Comparison of ENCODE assay signal across 9 cellular contexts in the genomic region with DNA sequence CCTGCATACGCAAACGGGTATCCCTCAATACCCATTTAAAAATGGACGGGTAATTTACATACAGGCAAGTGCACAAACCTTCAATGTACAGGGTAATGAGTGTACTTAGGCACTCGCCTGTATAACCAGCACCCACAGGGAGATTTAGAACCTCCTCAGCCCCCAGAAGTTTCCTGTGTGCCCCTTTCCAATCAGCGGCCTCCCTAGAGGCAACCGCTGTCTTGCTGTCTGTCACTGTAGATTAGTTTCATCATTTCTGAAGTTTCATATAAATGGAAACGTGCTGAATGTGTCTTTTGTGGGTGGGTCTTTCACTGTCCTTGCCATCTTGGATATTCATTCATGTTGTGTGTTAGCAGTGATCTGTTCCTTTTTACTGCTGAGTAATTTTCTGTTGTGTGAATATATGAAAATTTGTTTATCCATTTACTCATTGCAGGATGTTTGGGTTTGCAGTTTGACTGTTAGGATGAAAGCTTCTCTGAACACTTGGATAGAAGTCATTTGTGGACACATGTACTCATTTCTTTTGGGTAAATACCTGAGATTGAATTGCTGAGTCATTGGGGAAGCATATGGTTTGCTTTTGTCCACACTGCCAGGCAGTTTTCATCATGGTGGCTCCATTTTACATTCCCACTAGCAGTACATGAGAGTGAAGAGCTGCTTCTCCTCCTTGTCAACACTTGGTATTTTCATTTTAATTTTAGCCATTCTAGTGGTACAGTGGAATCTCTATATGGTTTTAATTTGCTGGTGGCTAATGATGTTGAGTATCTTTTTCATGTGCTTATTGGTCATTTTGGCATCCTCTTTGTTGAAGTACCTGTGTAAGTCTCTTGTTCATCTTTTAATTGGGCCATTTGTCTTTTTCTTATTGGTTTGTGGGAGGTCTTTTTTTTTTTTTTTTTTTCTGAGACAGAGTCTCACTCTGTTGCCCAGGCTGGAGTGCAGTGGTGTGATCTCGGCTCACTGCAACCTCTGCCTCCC. TPM values are rescaled to one million over a fixed set of nuclear protein-coding genes. Genes with fewer than 3 reads are reported as not detected.
DNase-seq lines count a peak whose midpoint lies in the region; ATAC-seq and TF ChIP-seq lines count a peak whose summit lies in the region.
"Had no signal": no experiment of that assay in that cellular context is flagged by ENCODE, and none has a peak within 500 bp of the region (broad histone marks: within the 10 kb centered on the region; RNA-seq: fewer than 3 reads in every experiment).

No MANE protein-coding gene starts in this region.

- no peak overlapping the region for H3K27ac Mint-ChIP-seq in endodermal cell
- H3K27ac Mint-ChIP-seq: nephron progenitor cell had no signal

- H3K4me1 Mint-ChIP-seq in endodermal cell: peaks cover 19% of the 10 kb centered on the region

- H3K4me1 ChIP-seq in PC-9 (replicated peaks; ENCODE audit: insufficient read depth) (peaks cover 34% of the 10 kb centered on the region), endodermal cell (ENCODE audit: control insufficient read depth, insufficient read depth, low read length) (peaks cover 3% of the 10 kb centered on the region), heart right ventricle (peaks cover 3 to 48% (median 14%) of the 10 kb centered on the region in 9 donors)

- H3K4me2 ChIP-seq in PC-9: no peak overlapping the region

- no peak for TF ChIP-seq CTCF in PC-9 (conservative IDR thresholded peaks at IDR 0.05)
- TF ChIP-seq CTCF in endodermal cell (conservative IDR thresholded peaks at IDR 0.05): no peak
- no peak for TF ChIP-seq CTCF in GM13977 (IDR thresholded peaks at IDR 0.05; ENCODE audit: extremely low read depth, insufficient read depth, missing control alignments)
- no peak for TF ChIP-seq CTCF in heart right ventricle (IDR thresholded peaks at IDR 0.05)

- ATAC-seq in GM19463 (IDR thresholded peaks at IDR 0.05; ENCODE audit: unreplicated experiment): peak; percentile 33
- ATAC-seq in heart right ventricle: no peak

- no peak overlapping the region for H3K4me3 ChIP-seq in PC-9
- no peak overlapping the region for H3K4me3 ChIP-seq in endodermal cell (ENCODE audit: low read length)
- H3K4me3 ChIP-seq in heart right ventricle: no peak overlapping the region

- peaks cover 2% of the 10 kb centered on the region for H3K9me3 Mint-ChIP-seq in endodermal cell
- H3K9me3 Mint-ChIP-seq: nephron progenitor cell had no signal

- peaks cover 19% of the 10 kb centered on the region; the same call in 1 of the 2 replicates for H3F3A ChIP-seq in PC-9 (ENCODE audit: insufficient read depth, low read depth)

- intact Hi-C loops in PC-9 (cut with micrococcal nuclease; ENCODE audit: unreplicated experiment): no loop called here
- intact Hi-C loops in heart right ventricle (cut with DNase I): no loop called here

- peaks cover 5% of the 10 kb centered on the region for H3K36me3 Mint-ChIP-seq in endodermal cell (ENCODE audit: low read depth)

- H3K9me2 ChIP-seq in PC-9 (ENCODE audit: insufficient read depth): no peaks in the 10 kb centered on the region

- POLR2A ChIA-PET in PC-9 (lab: Charles Lee; ENCODE audit: unreplicated experiment): no interaction called here

- H3K36me3 ChIP-seq in PC-9 (ENCODE audit: low read depth) (no peaks in the 10 kb centered on the region), endodermal cell (ENCODE audit: control insufficient read depth, insufficient read depth, low read length) (no peaks in the 10 kb centered on the region), heart right ventricle (no peaks in the 10 kb centered on the region)

- no peak overlapping the region for H3K9ac ChIP-seq in endodermal cell (ENCODE audit: extremely low read depth, low read length, poor library complexity, severe bottlenecking)

- H3K79me2 ChIP-seq in PC-9 (ENCODE audit: low read depth): no peaks in the 10 kb centered on the region

- H3K4me3 Mint-ChIP-seq in endodermal cell: no peak overlapping the region
- H3K4me3 Mint-ChIP-seq: nephron progenitor cell had no signal

- H3K27ac ChIP-seq in PC-9: peak overlapping the region; percentile 58
- no peak overlapping the region for H3K27ac ChIP-seq in endodermal cell (ENCODE audit: low read depth, low read length)
- H3K27ac ChIP-seq in heart right ventricle: no peak overlapping the region

- H3K9me3 ChIP-seq in PC-9 (ENCODE audit: insufficient read depth, low read depth): no peaks in the 10 kb centered on the region
- H3K9me3 ChIP-seq in endodermal cell (ENCODE audit: control insufficient read depth, low read length): no peaks in the 10 kb centered on the region
- H3K9me3 ChIP-seq in heart right ventricle: no peaks in the 10 kb centered on the region

- peaks cover 2% of the 10 kb centered on the region for H3K27me3 Mint-ChIP-seq in endodermal cell (ENCODE audit: insufficient read depth)

- DNase-seq in DMS 273 (lab: John Stamatoyannopoulos, UW; ENCODE audit: unreplicated experiment) (peak; percentile 55), PC-9 (no peak), endodermal cell (peak; percentile 32), GM13977 (ENCODE audit: low spot score) (no peak), heart right ventricle (no peak), T-helper 9 cell (no peak), ACHN (no peak)
- DNase-seq: nephron progenitor cell had no signal

- BruUV-seq in PC-9 (replicated peaks; lab: Mats Ljungman, UMichigan): no TSS peak

- CTCF ChIA-PET in PC-9 (lab: Charles Lee): no interaction called here

- H3K27me3 ChIP-seq in PC-9 (ENCODE audit: insufficient read depth, low read depth) (no peaks in the 10 kb centered on the region), endodermal cell (ENCODE audit: control insufficient read depth, insufficient read depth, low read length, poor library complexity, severe bottlenecking) (no peaks in the 10 kb centered on the region), heart right ventricle (peaks cover 0 to 22% (median 0%) of the 10 kb centered on the region in 7 donors)

- 90 to 92% methylated on average over 5 to 7 of the region's 8 CpGs for WGBS in endodermal cell (ENCODE audit: insufficient coverage in 1 of 2, insufficient read length in 1 of 2), 2 experiments
- 79 to 83% methylated on average over 7 to 8 of the region's 8 CpGs for WGBS in heart right ventricle, 2 donors

- no peaks in the 10 kb centered on the region for H4K20me1 ChIP-seq in PC-9 (ENCODE audit: insufficient read depth)

- in situ Hi-C loops in GM13977 (cut with MboI; ENCODE audit: low pct_unique_long_range_greater_than_20kb, low sequenced_read_pairs, unreplicated experiment): no loop called here
- in situ Hi-C loops in ACHN (cut with HindIII; ENCODE audit: low pct_ligation_motif_present, low pct_unique_long_range_greater_than_20kb, low sequenced_read_pairs): no loop called here

- H2AFZ ChIP-seq in PC-9: 0 out of 2 replicates have a peak overlapping the region, but pooled peaks have one; percentile 37

RNA-seq across cellular contexts. Expression of gene ADCY7, which starts 2.1 kb away (rescaled TPM):
- total RNA-seq in PC-9 (2021) (39.3 and 59.5 TPM in 2 replicates), endodermal cell (10 to 100 TPM; 30.1 to 37.2 TPM), heart right ventricle (10 to 100 TPM in 2 of 10 donors, 1 to 10 TPM in 8; 2.2 to 25.5 (median 4.7) TPM)
- polyA plus RNA-seq in endodermal cell (2013, experiment 1 of 2): 6.1 TPM
- 5.2 TPM for polyA plus RNA-seq in endodermal cell (2013, experiment 2 of 2)
- 1 to 10 TPM; 2.4 to 5.0 TPM for polyA plus RNA-seq in heart right ventricle

Comparison
In these comparisons a context has a peak if more than half of its experiments do, and no peak if none do; other contexts are left out.
1. DNase-seq: peak in DMS 273 (single experiment) and endodermal cell (single experiment); none in PC-9 (0 of 2), GM13977 (single experiment), heart right ventricle (0 of 2), T-helper 9 cell (single experiment) and ACHN (single experiment).